ENCODE assay signal across 19 cellular contexts in genomic region chr11:57279131-57279530, GRCh38. TPM values are rescaled to one million over a fixed set of nuclear protein-coding genes. Genes with fewer than 3 reads are reported as not detected.
DNase-seq lines count a peak whose midpoint lies in the region; ATAC-seq and TF ChIP-seq lines count a peak whose summit lies in the region.
"Had no signal": no experiment of that assay in that cellular context is flagged by ENCODE, and none has a peak within 500 bp of the region (broad histone marks: within the 10 kb centered on the region; RNA-seq: fewer than 3 reads in every experiment).

No MANE protein-coding gene starts in this region.

- peaks cover 20% of the 10 kb centered on the region for H3K4me1 ChIP-seq in PC-3 (ENCODE audit: insufficient read depth, low read length)

- TF ChIP-seq CTCF in PC-3 (conservative IDR thresholded peaks at IDR 0.05; ENCODE audit: low read depth, low read length), result no peak
- no peak for TF ChIP-seq CTCF in endothelial cell (IDR thresholded peaks at IDR 0.05; ENCODE audit: unreplicated experiment)
- no peak for TF ChIP-seq CTCF in osteocyte (IDR thresholded peaks at IDR 0.05)
- TF ChIP-seq CTCF in omental fat pad (IDR thresholded peaks at IDR 0.05), result no peak

- H3K27me3 Mint-ChIP-seq in endothelial cell (ENCODE audit: unreplicated experiment) (peaks cover 1% of the 10 kb centered on the region), osteocyte (ENCODE audit: unreplicated experiment) (no peaks in the 10 kb centered on the region)

- no peaks in the 10 kb centered on the region for H3K79me2 ChIP-seq in PC-3 (ENCODE audit: low read length)

- CTCF ChIA-PET in PC-3 (lab: Charles Lee), result interaction anchor here (1.4 kb wide), 1 partner anchor 30 kb away, joined by 4 read pairs; no protein-coding TSS in a partner anchor

- H3K27ac ChIP-seq in PC-3 (ENCODE audit: low read length), result no peak overlapping the region
- H3K27ac ChIP-seq: coronary artery, KMS-11 had no signal

- BruUV-seq in PC-3 (replicated peaks; lab: Mats Ljungman, UMichigan), result no TSS peak

- H3K9ac ChIP-seq in PC-3 (ENCODE audit: low read length), result no peak overlapping the region
- H3K9ac ChIP-seq: KMS-11 had no signal

- H3K36me3 Mint-ChIP-seq in endothelial cell (ENCODE audit: low read depth, unreplicated experiment), result peaks cover 3% of the 10 kb centered on the region
- H3K36me3 Mint-ChIP-seq in osteocyte (ENCODE audit: unreplicated experiment), result peaks cover 2% of the 10 kb centered on the region
- H3K36me3 Mint-ChIP-seq: activated CD4-positive, alpha-beta memory T cell treated with anti-CD3 and anti-CD28 coated beads for 36 hours; CD14-positive monocyte; natural killer cell treated with Interleukin-12 subunit alpha and Interleukin-12 subunit beta and Interleukin-15 and Interleukin-18, amount 100 ng/mL, for 72 hours had no signal

- ATAC-seq in PC-3 (no peak), omental fat pad (ENCODE audit: low FRiP score) (no peak), HG02642 (IDR thresholded peaks at IDR 0.05; ENCODE audit: poor library complexity, unreplicated experiment) (no peak)
- ATAC-seq: esophagus mucosa; lower lobe of right lung; natural killer cell treated with Interleukin-12 subunit alpha and Interleukin-12 subunit beta and Interleukin-15 and Interleukin-18, amount 100 ng/mL, for 72 hours; SK-N-SH treated with all-trans-retinoic acid at 6 μM for 48 hours had no signal

- H4K20me1 ChIP-seq in PC-3 (ENCODE audit: low read length), result no peaks in the 10 kb centered on the region

- no peaks in the 10 kb centered on the region for H3K27me3 ChIP-seq in PC-3 (ENCODE audit: low read length)
- H3K27me3 ChIP-seq: transverse colon had no signal

- H3K4me1 Mint-ChIP-seq in endothelial cell (ENCODE audit: unreplicated experiment), result peaks cover 26% of the 10 kb centered on the region
- peaks cover 35% of the 10 kb centered on the region for H3K4me1 Mint-ChIP-seq in osteocyte (ENCODE audit: unreplicated experiment)

- H3K4me2 ChIP-seq in PC-3 (ENCODE audit: low read length), result no peak overlapping the region
- H3K4me2 ChIP-seq: KMS-11 had no signal

- H3F3A ChIP-seq in PC-3 (ENCODE audit: low read length, unreplicated experiment), result no peaks in the 10 kb centered on the region

- peak overlapping the region; percentile 87 for H3K27ac Mint-ChIP-seq in endothelial cell (ENCODE audit: unreplicated experiment)
- peak overlapping the region; percentile 99 for H3K27ac Mint-ChIP-seq in osteocyte (ENCODE audit: unreplicated experiment)
- H3K27ac Mint-ChIP-seq: activated CD4-positive, alpha-beta memory T cell treated with anti-CD3 and anti-CD28 coated beads for 36 hours; activated T-helper 1 cell treated with anti-CD3 and anti-CD28 coated beads, Interleukin-12 subunit alpha, Interleukin-12 subunit beta, Interleukin-2, Interleukin-4 antibody, amounts not matched to agents 30 ng/mL and 10 ng/mL and 1 ng/mL, durations not matched to agents 14 hours and 24 hours and 36 hours; CD14-positive monocyte; natural killer cell treated with Interleukin-12 subunit alpha and Interleukin-12 subunit beta and Interleukin-15 and Interleukin-18, amount 100 ng/mL, for 72 hours had no signal

- peak; percentile 43 for DNase-seq in PC-3
- no peak for DNase-seq in endothelial cell (ENCODE audit: low spot score)
- no peak for DNase-seq in osteocyte (ENCODE audit: extremely low spot score, unreplicated experiment)
- no peak for DNase-seq in omental fat pad (ENCODE audit: low spot score)
- DNase-seq in NCI-H1417 treated with DMSO at 0.1 percent for 48 hours (lab: John Stamatoyannopoulos, UW), result no peak
- DNase-seq: activated CD4-positive, alpha-beta memory T cell treated with anti-CD3 and anti-CD28 coated beads for 36 hours; DMS79 treated with DMSO at 0.1 percent for 48 hours; lower lobe of right lung; NCI-H510A; transverse colon had no signal

- no peaks in the 10 kb centered on the region for H3K9me3 Mint-ChIP-seq in endothelial cell (ENCODE audit: unreplicated experiment)
- no peaks in the 10 kb centered on the region for H3K9me3 Mint-ChIP-seq in osteocyte (ENCODE audit: unreplicated experiment)
- H3K9me3 Mint-ChIP-seq: activated CD4-positive, alpha-beta memory T cell treated with anti-CD3 and anti-CD28 coated beads for 36 hours; activated T-helper 1 cell treated with anti-CD3 and anti-CD28 coated beads, Interleukin-12 subunit alpha, Interleukin-12 subunit beta, Interleukin-2, Interleukin-4 antibody, amounts not matched to agents 30 ng/mL and 10 ng/mL and 1 ng/mL, durations not matched to agents 14 hours and 24 hours and 36 hours; natural killer cell treated with Interleukin-12 subunit alpha and Interleukin-12 subunit beta and Interleukin-15 and Interleukin-18, amount 100 ng/mL, for 72 hours had no signal

- POLR2A ChIA-PET in PC-3 (lab: Charles Lee; ENCODE audit: unreplicated experiment), result no interaction called here

- no peaks in the 10 kb centered on the region for H3K9me3 ChIP-seq in PC-3 (ENCODE audit: low read length)
- H3K9me3 ChIP-seq: HAP-1, lower lobe of right lung, transverse colon had no signal

- H3K4me3 ChIP-seq in PC-3 (ENCODE audit: low read length), result no peak overlapping the region
- H3K4me3 ChIP-seq: coronary artery, HAP-1, lower lobe of right lung, transverse colon had no signal

- no peaks in the 10 kb centered on the region for H3K9me2 ChIP-seq in PC-3 (replicated peaks; ENCODE audit: low read length)

- no peaks in the 10 kb centered on the region for H3K36me3 ChIP-seq in PC-3 (ENCODE audit: low read depth, low read length)
- H3K36me3 ChIP-seq: HAP-1, lower lobe of right lung, transverse colon had no signal

- no peak overlapping the region for H3K4me3 Mint-ChIP-seq in endothelial cell (ENCODE audit: unreplicated experiment)
- H3K4me3 Mint-ChIP-seq in osteocyte (ENCODE audit: unreplicated experiment), result no peak overlapping the region
- H3K4me3 Mint-ChIP-seq: activated CD4-positive, alpha-beta memory T cell treated with anti-CD3 and anti-CD28 coated beads for 36 hours; activated T-helper 1 cell treated with anti-CD3 and anti-CD28 coated beads, Interleukin-12 subunit alpha, Interleukin-12 subunit beta, Interleukin-2, Interleukin-4 antibody, amounts not matched to agents 30 ng/mL and 10 ng/mL and 1 ng/mL, durations not matched to agents 14 hours and 24 hours and 36 hours; CD14-positive monocyte; natural killer cell treated with Interleukin-12 subunit alpha and Interleukin-12 subunit beta and Interleukin-15 and Interleukin-18, amount 100 ng/mL, for 72 hours had no signal

- intact Hi-C loops in PC-3 (cut with micrococcal nuclease), result loop anchor here (2.0 kb wide), 1 partner anchor 32 kb away; no protein-coding TSS in a partner anchor

- no peak overlapping the region for H2AFZ ChIP-seq in PC-3 (ENCODE audit: low read length)

RNA-seq across cellular contexts. Expression of gene APLNR, which starts 42.1 kb away (rescaled TPM):
- total RNA-seq in PC-3 (2014; rRNA removed) (not detected in 2 replicates), endothelial cell (ENCODE audit: unreplicated experiment) (48.8 TPM), osteocyte (not detected in 2 replicates), omental fat pad (10 to 100 TPM in 1 of 4 donors, 1 to 10 TPM in 3; 1.3 to 11.2 (median 1.7) TPM)
- total RNA-seq: activated CD4-positive, alpha-beta memory T cell treated with anti-CD3 and anti-CD28 coated beads for 36 hours; activated T-helper 1 cell treated with anti-CD3 and anti-CD28 coated beads, Interleukin-12 subunit alpha, Interleukin-12 subunit beta, Interleukin-2, Interleukin-4 antibody, amounts not matched to agents 30 ng/mL and 10 ng/mL and 1 ng/mL, durations not matched to agents 14 hours and 24 hours and 36 hours; natural killer cell treated with Interleukin-12 subunit alpha and Interleukin-12 subunit beta and Interleukin-15 and Interleukin-18, amount 100 ng/mL, for 72 hours had no signal

RNA-seq across cellular contexts. Expression of gene TNKS1BP1, which starts 45.6 kb away (rescaled TPM):
- total RNA-seq in PC-3 (2014; rRNA removed), result 89.6 and 143 TPM in 2 replicates
- total RNA-seq in endothelial cell (ENCODE audit: unreplicated experiment), result 122 TPM
- 152 and 169 TPM in 2 replicates for total RNA-seq in osteocyte
- total RNA-seq in omental fat pad, result 100 to 1,000 TPM; 119 to 162 (median 137) TPM

RNA-seq across cellular contexts. Expression of gene SSRP1, which starts 56.6 kb away (rescaled TPM):
- 228 and 341 TPM in 2 replicates for total RNA-seq in PC-3 (2014; rRNA removed)
- 134 TPM for total RNA-seq in endothelial cell (ENCODE audit: unreplicated experiment)
- total RNA-seq in osteocyte, result 97.4 and 99.4 TPM in 2 replicates
- 10 to 100 TPM; 53.5 to 81.8 (median 61.2) TPM for total RNA-seq in omental fat pad

RNA-seq across cellular contexts. Expression of gene P2RX3, which starts 59.0 kb away (rescaled TPM):
- total RNA-seq in PC-3 (2014; rRNA removed), result not detected in 2 replicates
- total RNA-seq in endothelial cell (ENCODE audit: unreplicated experiment), result 0.23 TPM
- not detected in 2 replicates for total RNA-seq in osteocyte
- not detected for total RNA-seq in omental fat pad
- total RNA-seq: activated CD4-positive, alpha-beta memory T cell treated with anti-CD3 and anti-CD28 coated beads for 36 hours; activated T-helper 1 cell treated with anti-CD3 and anti-CD28 coated beads, Interleukin-12 subunit alpha, Interleukin-12 subunit beta, Interleukin-2, Interleukin-4 antibody, amounts not matched to agents 30 ng/mL and 10 ng/mL and 1 ng/mL, durations not matched to agents 14 hours and 24 hours and 36 hours; esophagus mucosa; lower lobe of right lung; natural killer cell treated with Interleukin-12 subunit alpha and Interleukin-12 subunit beta and Interleukin-15 and Interleukin-18, amount 100 ng/mL, for 72 hours; transverse colon had no signal
